In the genomic region with DNA sequence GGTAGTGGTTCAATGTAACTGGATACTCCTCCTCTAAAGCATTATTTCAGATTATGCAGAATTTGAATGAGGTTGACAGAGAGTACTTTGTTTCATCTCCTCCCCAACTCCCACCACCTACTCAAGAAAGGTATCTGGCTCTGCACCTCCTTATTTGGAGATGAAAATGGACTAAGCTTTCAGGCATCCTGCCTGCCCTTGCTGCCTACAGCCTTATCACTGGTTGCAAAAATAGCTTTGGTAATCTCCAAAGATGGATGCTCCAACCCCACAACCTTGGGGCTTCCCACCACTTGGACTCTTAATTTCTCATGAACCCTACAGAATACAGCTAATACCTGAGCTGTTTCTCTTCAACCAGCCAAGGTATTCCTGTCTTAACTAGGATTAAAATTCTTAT, we compare ENCODE assay signal across 18 cellular contexts. TPM values are rescaled to one million over a fixed set of nuclear protein-coding genes. Genes with fewer than 3 reads are reported as not detected.
A peak's percentile ranks its signal among the peaks of the same experiment; 100 is the strongest.
DNase-seq lines count a peak whose midpoint lies in the region; ATAC-seq and TF ChIP-seq lines count a peak whose summit lies in the region.
"Had no signal": no experiment of that assay in that cellular context is flagged by ENCODE, and none has a peak within 500 bp of the region (broad histone marks: within the 10 kb centered on the region; RNA-seq: fewer than 3 reads in every experiment).

No MANE protein-coding gene starts in this region.

- no peaks in the 10 kb centered on the region for H3K9me3 Mint-ChIP-seq in activated CD4-positive, alpha-beta T cell treated with anti-CD3 and anti-CD28 coated beads, Interleukin-2, amount 10 ng/mL, durations not matched to agents 24 days and 14 days
- H3K9me3 Mint-ChIP-seq in activated CD4-positive, alpha-beta T cell treated with anti-CD3 and anti-CD28 coated beads, Interleukin-2, amount 10 ng/mL, durations not matched to agents 7 days and 5 days, result no peaks in the 10 kb centered on the region
- H3K9me3 Mint-ChIP-seq: central memory CD8-positive, alpha-beta T cell had no signal

- intact Hi-C loops in activated CD4-positive, alpha-beta T cell treated with anti-CD3 and anti-CD28 coated beads, Interleukin-2, amount 10 ng/mL, durations not matched to agents 24 days and 14 days (cut with micrococcal nuclease), result loop anchor here (5.0 kb wide), 1 partner anchor 54 kb away; no protein-coding TSS in a partner anchor
- intact Hi-C loops in left cardiac atrium (cut with DNase I), result no loop called here
- intact Hi-C loops in psoas muscle (cut with DNase I), result no loop called here

- H3K9me3 ChIP-seq in psoas muscle, result no peaks in the 10 kb centered on the region

- ATAC-seq in left cardiac atrium (peak; percentile 87 to 90), psoas muscle (peak; percentile 43 to 63 (median 54))
- ATAC-seq: SK-N-SH treated with all-trans-retinoic acid at 6 μM for 48 hours had no signal

- no peaks in the 10 kb centered on the region for H3K27me3 ChIP-seq in psoas muscle (ENCODE audit: insufficient read depth in 3 of 3, low read length in 2 of 3)

- H3K27ac Mint-ChIP-seq in activated CD4-positive, alpha-beta T cell treated with anti-CD3 and anti-CD28 coated beads, Interleukin-2, amount 10 ng/mL, durations not matched to agents 24 days and 14 days, result peak overlapping the region; percentile 35
- no peak overlapping the region for H3K27ac Mint-ChIP-seq in activated CD4-positive, alpha-beta T cell treated with anti-CD3 and anti-CD28 coated beads, Interleukin-2, amount 10 ng/mL, durations not matched to agents 7 days and 5 days

- CTCF ChIA-PET in activated CD4-positive, alpha-beta T cell treated with anti-CD3 and anti-CD28 coated beads, Interleukin-2, amount 10 ng/mL, durations not matched to agents 7 days and 5 days (lab: Charles Lee), result interaction anchor here (0.8 to 1.7 kb wide), 4 partner anchors 10 to 24 kb away, joined by 3 to 5 read pairs (median 4); no protein-coding TSS in a partner anchor

- H3K27me3 Mint-ChIP-seq in activated CD4-positive, alpha-beta T cell treated with anti-CD3 and anti-CD28 coated beads, Interleukin-2, amount 10 ng/mL, durations not matched to agents 24 days and 14 days, result no peaks in the 10 kb centered on the region
- H3K27me3 Mint-ChIP-seq in activated CD4-positive, alpha-beta T cell treated with anti-CD3 and anti-CD28 coated beads, Interleukin-2, amount 10 ng/mL, durations not matched to agents 7 days and 5 days, result no peaks in the 10 kb centered on the region
- H3K27me3 Mint-ChIP-seq: central memory CD8-positive, alpha-beta T cell had no signal

- H3K4me3 Mint-ChIP-seq in activated CD4-positive, alpha-beta T cell treated with anti-CD3 and anti-CD28 coated beads, Interleukin-2, amount 10 ng/mL, durations not matched to agents 24 days and 14 days, result no peak overlapping the region
- no peak overlapping the region for H3K4me3 Mint-ChIP-seq in activated CD4-positive, alpha-beta T cell treated with anti-CD3 and anti-CD28 coated beads, Interleukin-2, amount 10 ng/mL, durations not matched to agents 7 days and 5 days
- H3K4me3 Mint-ChIP-seq: central memory CD8-positive, alpha-beta T cell had no signal

- POLR2A ChIA-PET in activated CD4-positive, alpha-beta T cell treated with anti-CD3 and anti-CD28 coated beads, Interleukin-2, amount 10 ng/mL, durations not matched to agents 7 days and 5 days (lab: Charles Lee), result no interaction called here

- peaks cover 26% of the 10 kb centered on the region for H3K4me1 Mint-ChIP-seq in activated CD4-positive, alpha-beta T cell treated with anti-CD3 and anti-CD28 coated beads, Interleukin-2, amount 10 ng/mL, durations not matched to agents 24 days and 14 days
- peaks cover 13% of the 10 kb centered on the region for H3K4me1 Mint-ChIP-seq in activated CD4-positive, alpha-beta T cell treated with anti-CD3 and anti-CD28 coated beads, Interleukin-2, amount 10 ng/mL, durations not matched to agents 7 days and 5 days
- H3K4me1 Mint-ChIP-seq: central memory CD8-positive, alpha-beta T cell had no signal

- no peak for DNase-seq in activated CD4-positive, alpha-beta T cell treated with anti-CD3 and anti-CD28 coated beads, Interleukin-2, amount 10 ng/mL, durations not matched to agents 24 days and 14 days
- no peak for DNase-seq in activated CD4-positive, alpha-beta T cell treated with anti-CD3 and anti-CD28 coated beads, Interleukin-2, amount 10 ng/mL, durations not matched to agents 7 days and 5 days
- DNase-seq in NCI-H526 treated with DMSO at 0.1 percent for 48 hours (lab: John Stamatoyannopoulos, UW), result peak; percentile 69
- no peak for DNase-seq in left cardiac atrium
- no peak for DNase-seq in psoas muscle
- DNase-seq in NCI-H1694 treated with DMSO at 0.1 percent for 48 hours (lab: John Stamatoyannopoulos, UW), result no peak
- DNase-seq in DMS53 treated with DMSO at 0.1 percent for 48 hours (lab: John Stamatoyannopoulos, UW; ENCODE audit: unreplicated experiment), result no peak
- no peak for DNase-seq in stimulated activated CD8-positive, alpha-beta memory T cell treated with anti-CD3 and anti-CD28 coated beads, Interleukin-4, amount 100 ng/mL, for 48 hours
- DNase-seq: DND-41, GM23248, hippocampal formation, NCI-H2081 treated with DMSO at 0.1 percent for 48 hours, NCI-H774, small intestine, trophoblast cell had no signal

- no peak overlapping the region for H3K4me3 ChIP-seq in psoas muscle
- H3K4me3 ChIP-seq: GM23248 had no signal

- no peak for TF ChIP-seq CTCF in psoas muscle (IDR thresholded peaks at IDR 0.05)

- peaks cover 50% of the 10 kb centered on the region for H3K4me1 ChIP-seq in psoas muscle

- H3K36me3 ChIP-seq in psoas muscle (ENCODE audit: insufficient read depth in 1 of 2, low read depth in 1 of 2), result peaks cover 5 to 93% of the 10 kb centered on the region in 2 donors

- peaks cover 48% of the 10 kb centered on the region for H3K36me3 Mint-ChIP-seq in activated CD4-positive, alpha-beta T cell treated with anti-CD3 and anti-CD28 coated beads, Interleukin-2, amount 10 ng/mL, durations not matched to agents 24 days and 14 days (ENCODE audit: low read depth)
- peaks cover 56% of the 10 kb centered on the region for H3K36me3 Mint-ChIP-seq in activated CD4-positive, alpha-beta T cell treated with anti-CD3 and anti-CD28 coated beads, Interleukin-2, amount 10 ng/mL, durations not matched to agents 7 days and 5 days (ENCODE audit: low read depth)

- H3K27ac ChIP-seq in psoas muscle, result peak overlapping the region; percentile 88
- H3K27ac ChIP-seq: GM23248, parathyroid adenoma had no signal

RNA-seq across cellular contexts. Expression of a gene that starts 45.3 kb away (rescaled TPM):
- 5.6 and 6.4 TPM in 2 replicates for total RNA-seq in activated CD4-positive, alpha-beta T cell treated with anti-CD3 and anti-CD28 coated beads, Interleukin-2, amount 10 ng/mL, durations not matched to agents 24 days and 14 days
- 1 to 10 TPM; 2.4 to 3.1 TPM for total RNA-seq in activated CD4-positive, alpha-beta T cell treated with anti-CD3 and anti-CD28 coated beads, Interleukin-2, amount 10 ng/mL, durations not matched to agents 7 days and 5 days
- total RNA-seq in left cardiac atrium, result 10 to 100 TPM; 67.0 to 82.1 TPM
- 100 to 1,000 TPM; 478 to 710 (median 557) TPM for total RNA-seq in psoas muscle
- polyA plus RNA-seq in psoas muscle, result 100 to 1,000 TPM; 182 to 495 (median 236) TPM
